Comparison of ENCODE assay signal across 11 cellular contexts in the genomic region with DNA sequence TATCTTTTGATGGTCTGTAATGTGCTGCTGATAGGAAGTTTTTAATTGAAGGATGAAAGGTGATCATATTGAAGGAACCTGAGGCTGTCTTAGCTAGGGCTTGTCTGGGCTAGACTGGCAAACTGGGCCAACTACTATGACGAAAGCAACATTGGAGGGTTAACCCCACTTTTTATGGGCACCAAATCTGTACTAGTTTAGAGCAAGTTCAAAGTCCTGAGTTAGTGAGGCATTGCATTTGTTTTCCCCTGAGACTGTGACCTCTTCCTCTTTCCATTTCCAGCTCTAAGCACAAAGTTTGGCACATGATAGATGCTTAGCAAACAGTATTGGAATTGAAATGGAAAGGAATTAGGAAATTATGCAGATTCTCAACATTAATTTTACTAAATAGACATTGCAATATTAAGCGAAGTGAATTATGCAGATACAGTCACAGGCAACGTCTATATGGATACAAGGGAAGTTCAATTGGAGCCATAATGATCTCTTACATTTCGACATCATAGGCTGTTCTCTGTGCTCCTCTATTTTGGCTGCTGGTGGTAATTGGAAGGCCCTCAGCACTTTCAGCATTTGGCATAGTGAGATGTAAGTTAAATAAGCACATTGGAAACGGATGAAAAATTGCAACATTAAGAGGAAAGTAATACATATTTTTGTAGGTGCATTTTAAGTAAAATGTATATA. TPM values are rescaled to one million over a fixed set of nuclear protein-coding genes. Genes with fewer than 3 reads are reported as not detected.
DNase-seq lines count a peak whose midpoint lies in the region; ATAC-seq and TF ChIP-seq lines count a peak whose summit lies in the region.
"Had no signal": no experiment of that assay in that cellular context is flagged by ENCODE, and none has a peak within 500 bp of the region (broad histone marks: within the 10 kb centered on the region; RNA-seq: fewer than 3 reads in every experiment).

No MANE protein-coding gene starts in this region.

- no peaks in the 10 kb centered on the region for H3K27me3 ChIP-seq in Karpas-422 (ENCODE audit: low read length)
- no peaks in the 10 kb centered on the region for H3K27me3 ChIP-seq in left lung

- H2AFZ ChIP-seq in Karpas-422 (ENCODE audit: low read length) = no peak overlapping the region

- H3K9me3 ChIP-seq in Karpas-422 (ENCODE audit: low read length) = no peaks in the 10 kb centered on the region
- no peaks in the 10 kb centered on the region for H3K9me3 ChIP-seq in left lung

- ATAC-seq in GM21515 (IDR thresholded peaks at IDR 0.05; ENCODE audit: unreplicated experiment) (peak; percentile 61), left lung (no peak)
- ATAC-seq: HCT116 had no signal

- intact Hi-C loops in left lung (cut with DNase I) = no loop called here

- no peaks in the 10 kb centered on the region for H3K27me3 Mint-ChIP-seq in T-helper 2 cell treated with Interferon-gamma antibody and Interleukin-4, amounts not matched to agents 5 μg/mL and 100 μg/mL, for 36 hours (ENCODE audit: low read depth)
- H3K27me3 Mint-ChIP-seq: CD4-positive, CD25-positive, alpha-beta regulatory T cell had no signal

- H3K4me1 ChIP-seq in Karpas-422 (ENCODE audit: low read length) (peaks cover 64% of the 10 kb centered on the region), left lung (peaks cover 11 to 20% of the 10 kb centered on the region in 2 donors)

- H3K36me3 ChIP-seq in Karpas-422 (ENCODE audit: insufficient read depth, low read length) (no peaks in the 10 kb centered on the region), left lung (no peaks in the 10 kb centered on the region)

- no peak overlapping the region for H3K4me3 Mint-ChIP-seq in T-helper 2 cell treated with Interferon-gamma antibody and Interleukin-4, amounts not matched to agents 5 μg/mL and 100 μg/mL, for 36 hours
- H3K4me3 Mint-ChIP-seq: CD4-positive, CD25-positive, alpha-beta regulatory T cell had no signal

- H4K20me1 ChIP-seq in Karpas-422 (ENCODE audit: insufficient read depth, low read depth, low read length) = no peaks in the 10 kb centered on the region

- peak; percentile 10 for DNase-seq in GDM1 (lab: John Stamatoyannopoulos, UW)
- DNase-seq in Karpas-422 = peak; percentile 88
- DNase-seq in fibroblast of gingiva (ENCODE audit: low read depth) = peak; percentile 44
- no peak for DNase-seq in T-helper 2 cell treated with Interferon-gamma antibody and Interleukin-4, amounts not matched to agents 5 μg/mL and 100 μg/mL, for 36 hours (ENCODE audit: low spot score)
- DNase-seq in NCI-H446 treated with DMSO at 0.1 percent for 48 hours (lab: John Stamatoyannopoulos, UW) = no peak
- no peak for DNase-seq in HuH-7 (ENCODE audit: low spot score)
- DNase-seq in left lung = no peak
- DNase-seq: CD4-positive, CD25-positive, alpha-beta regulatory T cell; NCI-H748 treated with DMSO at 0.1 percent for 48 hours had no signal

- H3K79me2 ChIP-seq in Karpas-422 (ENCODE audit: low read length) = peaks cover 58% of the 10 kb centered on the region

- H3K36me3 Mint-ChIP-seq in T-helper 2 cell treated with Interferon-gamma antibody and Interleukin-4, amounts not matched to agents 5 μg/mL and 100 μg/mL, for 36 hours (ENCODE audit: low read depth) = peaks cover 2% of the 10 kb centered on the region

- no peak for TF ChIP-seq CTCF in left lung (IDR thresholded peaks at IDR 0.05)

- peaks cover 34% of the 10 kb centered on the region for H3K4me1 Mint-ChIP-seq in T-helper 2 cell treated with Interferon-gamma antibody and Interleukin-4, amounts not matched to agents 5 μg/mL and 100 μg/mL, for 36 hours (ENCODE audit: low read depth)

- no peak overlapping the region for H3K9ac ChIP-seq in Karpas-422 (ENCODE audit: low read length)

- H3K4me3 ChIP-seq in Karpas-422 (ENCODE audit: low read length) = peak overlapping the region; percentile 24; the same call in 1 of the 2 replicates
- H3K4me3 ChIP-seq in left lung = no peak overlapping the region

- peak overlapping the region; percentile 61 for H3K4me2 ChIP-seq in Karpas-422 (ENCODE audit: low read depth, low read length, poor library complexity, severe bottlenecking)

- no peak overlapping the region for H3K27ac Mint-ChIP-seq in T-helper 2 cell treated with Interferon-gamma antibody and Interleukin-4, amounts not matched to agents 5 μg/mL and 100 μg/mL, for 36 hours
- H3K27ac Mint-ChIP-seq: CD4-positive, CD25-positive, alpha-beta regulatory T cell had no signal

- no peaks in the 10 kb centered on the region for H3K9me3 Mint-ChIP-seq in T-helper 2 cell treated with Interferon-gamma antibody and Interleukin-4, amounts not matched to agents 5 μg/mL and 100 μg/mL, for 36 hours
- H3K9me3 Mint-ChIP-seq: CD4-positive, CD25-positive, alpha-beta regulatory T cell had no signal

- peak overlapping the region; percentile 73 for H3K27ac ChIP-seq in Karpas-422 (ENCODE audit: low read length)
- H3K27ac ChIP-seq in left lung = no peak overlapping the region

- no peaks in the 10 kb centered on the region for H3K9me2 ChIP-seq in Karpas-422 (replicated peaks; ENCODE audit: insufficient read depth, low read length)

RNA-seq across cellular contexts. Expression of a gene that starts 22.2 kb away (rescaled TPM):
- total RNA-seq in Karpas-422 (2014; rRNA removed; shearing (Covaris generic); ENCODE audit: low replicate concordance) = 16.6 and 28.2 TPM in 2 replicates
- total RNA-seq in left lung = 10 to 100 TPM; 11.3 to 12.6 TPM

RNA-seq across cellular contexts. Expression of a gene that starts 22.8 kb away (rescaled TPM):
- total RNA-seq in Karpas-422 (2014; rRNA removed; shearing (Covaris generic); ENCODE audit: low replicate concordance) = 1.3 and 1.9 TPM in 2 replicates
- total RNA-seq in left lung = 10 to 100 TPM; 20.5 to 52.1 TPM

Comparison
In these comparisons a context has a peak if more than half of its experiments do, and no peak if none do; other contexts are left out.
1. DNase-seq: peak in GDM1 (single experiment), Karpas-422 (single experiment) and fibroblast of gingiva (single experiment); none in T-helper 2 cell treated with Interferon-gamma antibody and Interleukin-4, amounts not matched to agents 5 μg/mL and 100 μg/mL, for 36 hours (single experiment), NCI-H446 treated with DMSO at 0.1 percent for 48 hours (single experiment), HuH-7 (single experiment) and left lung (0 of 2).